17 cellular contexts compared by ENCODE assay signal in genomic region chr20:32793059-32793458, GRCh38. TPM values are rescaled to one million over a fixed set of nuclear protein-coding genes. Genes with fewer than 3 reads are reported as not detected.
A peak's percentile ranks its signal among the peaks of the same experiment; 100 is the strongest.
DNase-seq lines count a peak whose midpoint lies in the region; ATAC-seq, FAIRE-seq and TF ChIP-seq lines count a peak whose summit lies in the region.
"Had no signal": no experiment of that assay in that cellular context is flagged by ENCODE, and none has a peak within 500 bp of the region (broad histone marks: within the 10 kb centered on the region; RNA-seq: fewer than 3 reads in every experiment).

No MANE protein-coding gene starts in this region.

- SMC1A ChIA-PET in GM12878 (lab: Charles Lee; ENCODE audit: uncharacterized antibody, unreplicated experiment) = interaction anchor here (0.9 to 2.1 kb wide), 5 partner anchors 27 to 303 kb away, joined by 3 to 8 read pairs (median 3); partner anchors contain the start of gene MAPRE1

- H3K79me2 ChIP-seq in H9 (ENCODE audit: insufficient read depth, low read length) = no peaks in the 10 kb centered on the region
- no peaks in the 10 kb centered on the region for H3K79me2 ChIP-seq in GM12878 (ENCODE audit: control insufficient read depth, insufficient read depth, low read length)

- TF ChIP-seq EP300 in GM12878 (IDR thresholded peaks at IDR 0.05; ENCODE audit: borderline replicate concordance in 1 of 2, control insufficient read depth in 1 of 2, low read depth in 2 of 2, low read length in 2 of 2) = no peak

- peak overlapping the region; percentile 39 for H3K4me3 Mint-ChIP-seq in activated naive CD4-positive, alpha-beta T cell treated with anti-CD3 and anti-CD28 coated beads, Interleukin-2, amount 50 U/mL, for 24 hours
- H3K4me3 Mint-ChIP-seq in H9 (no peak overlapping the region), progenitor cell of endocrine pancreas (ENCODE audit: low read depth) (no peak overlapping the region)

- no peak overlapping the region for H3K27ac ChIP-seq in H9 (ENCODE audit: insufficient read length, low read depth, low read length)
- H3K27ac ChIP-seq in GM12878 (ENCODE audit: control insufficient read depth, insufficient read depth) = no peak overlapping the region
- H3K27ac ChIP-seq: heart right ventricle, SK-N-MC, suprapubic skin had no signal

- no peaks in the 10 kb centered on the region for H3K9me3 Mint-ChIP-seq in activated naive CD4-positive, alpha-beta T cell treated with anti-CD3 and anti-CD28 coated beads, Interleukin-2, amount 50 U/mL, for 24 hours
- H3K9me3 Mint-ChIP-seq in H9 (no peaks in the 10 kb centered on the region), progenitor cell of endocrine pancreas (ENCODE audit: low read depth) (no peaks in the 10 kb centered on the region)

- H2BK120ac ChIP-seq in H9 (ENCODE audit: low read depth, low read length, poor library complexity, severe bottlenecking) = no peak overlapping the region

- H2BK15ac ChIP-seq in H9 (ENCODE audit: low read depth, low read length) = no peak overlapping the region

- H3K36me3 Mint-ChIP-seq in activated naive CD4-positive, alpha-beta T cell treated with anti-CD3 and anti-CD28 coated beads, Interleukin-2, amount 50 U/mL, for 24 hours = no peaks in the 10 kb centered on the region
- H3K36me3 Mint-ChIP-seq in H9 (ENCODE audit: insufficient read depth in 1 of 3, low read depth in 3 of 3) (peaks cover 79 to 99% (median 96%) of the 10 kb centered on the region in 3 experiments), progenitor cell of endocrine pancreas (ENCODE audit: insufficient read depth) (peaks cover 2% of the 10 kb centered on the region)

- in situ Hi-C loops in GM12878 (cut with MboI) = no loop called here

- no peak overlapping the region for H3K4me3 ChIP-seq in GM12878
- H3K4me3 ChIP-seq: heart right ventricle, K562, SK-N-MC, suprapubic skin had no signal

- no peak overlapping the region for H3K23ac ChIP-seq in H9 (ENCODE audit: insufficient read length, low read depth, low read length)

- H3K9me3 ChIP-seq in H9 (ENCODE audit: control insufficient read depth, low read depth, low read length) (no peaks in the 10 kb centered on the region), GM12878 (replicated peaks; ENCODE audit: control insufficient read depth, insufficient read depth, low read length) (no peaks in the 10 kb centered on the region)
- H3K9me3 ChIP-seq: heart right ventricle, suprapubic skin had no signal

- DNase-seq in activated naive CD4-positive, alpha-beta T cell treated with anti-CD3 and anti-CD28 coated beads, Interleukin-2, amount 50 U/mL, for 16 hours = no peak
- DNase-seq in H9 (no peak), GM12878 (ENCODE audit: low read depth, low spot score) (no peak), progenitor cell of endocrine pancreas (ENCODE audit: low spot score, unreplicated experiment) (no peak), inferior parietal cortex (ENCODE audit: extremely low spot score) (no peak)
- no peak for DNase-seq in central memory CD4-positive, alpha-beta T cell
- DNase-seq: heart right ventricle, kidney, NCI-H1105 treated with DMSO at 0.1 percent for 48 hours, NCI-H748 treated with DMSO at 0.1 percent for 48 hours, right cardiac atrium had no signal

- RAD21 ChIA-PET in GM12878 (lab: Charles Lee; ENCODE audit: unreplicated experiment) = interaction anchor here (0.6 to 3.5 kb wide), 6 partner anchors 16 to 986 kb away, joined by 3 to 18 read pairs (median 4); partner anchors contain the start of gene MAPRE1

- no peak overlapping the region for H2AK5ac ChIP-seq in H9 (ENCODE audit: insufficient read length, low read length)

- no peak overlapping the region for H3K18ac ChIP-seq in H9 (ENCODE audit: insufficient read length, low read depth, low read length)

- H4K20me1 ChIP-seq in H9 (ENCODE audit: control insufficient read depth, insufficient read depth, insufficient read length) = no peaks in the 10 kb centered on the region
- no peaks in the 10 kb centered on the region for H4K20me1 ChIP-seq in GM12878 (ENCODE audit: control insufficient read depth, insufficient read depth)

- H3K14ac ChIP-seq in H9 (ENCODE audit: insufficient read depth, low read length) = no peak overlapping the region

- H3K79me1 ChIP-seq in H9 (ENCODE audit: insufficient read depth, low read depth, low read length, poor library complexity, severe bottlenecking) = peaks cover 5% of the 10 kb centered on the region

- TF ChIP-seq POLR2A in GM12878 (IDR thresholded peaks at IDR 0.05; ENCODE audit: low read depth, low read length) = no peak

- whole genome bisulfite sequencing in H9 (ENCODE audit: extremely low coverage, insufficient read length, low lambda C conversion rate) = no CpG with 5 or more reads among the region's 7 CpGs
- WGBS in GM12878 (ENCODE audit: insufficient coverage, insufficient replicate concordance, low lambda C conversion rate, missing lambda C conversion rate) = 74% methylated on average over 7 of the region's 7 CpGs

- no peak for ATAC-seq in GM12878
- ATAC-seq in HG02973 (IDR thresholded peaks at IDR 0.05; ENCODE audit: unreplicated experiment) = no peak
- ATAC-seq: K562 had no signal

- no peak overlapping the region for H3K9ac ChIP-seq in H9 (ENCODE audit: extremely low read depth, insufficient read length, low read length)
- no peak overlapping the region for H3K9ac ChIP-seq in GM12878 (ENCODE audit: control insufficient read depth, insufficient read depth, low read length)

- no peak overlapping the region for H4K91ac ChIP-seq in H9 (ENCODE audit: insufficient read length, low read depth, low read length)

- no peak overlapping the region for H2BK12ac ChIP-seq in H9 (ENCODE audit: insufficient read length, low read depth, low read length)

- H3K4me1 ChIP-seq in H9 (ENCODE audit: insufficient read depth, low read length) (no peaks in the 10 kb centered on the region), GM12878 (ENCODE audit: control insufficient read depth, insufficient read depth, low read length) (peaks cover 32% of the 10 kb centered on the region)

- intact Hi-C loops in GM12878 (cut with micrococcal nuclease; ENCODE audit: unreplicated experiment) = loop anchor here (5.0 kb wide), 3 partner anchors 39 to 499 kb away; no protein-coding TSS in a partner anchor

- H3K4me1 Mint-ChIP-seq in activated naive CD4-positive, alpha-beta T cell treated with anti-CD3 and anti-CD28 coated beads, Interleukin-2, amount 50 U/mL, for 24 hours = peaks cover 65% of the 10 kb centered on the region
- H3K4me1 Mint-ChIP-seq in H9 (peaks cover 15 to 37% of the 10 kb centered on the region in 2 experiments), progenitor cell of endocrine pancreas (ENCODE audit: low read depth) (no peaks in the 10 kb centered on the region)

- H3K27me3 ChIP-seq in H9 (ENCODE audit: insufficient read depth, low read length) (no peaks in the 10 kb centered on the region), GM12878 (replicated peaks in 1 of 2; ENCODE audit: control insufficient read depth in 2 of 2, insufficient read depth in 2 of 2, low read length in 1 of 2) (no peaks in the 10 kb centered on the region)
- H3K27me3 ChIP-seq: heart right ventricle, suprapubic skin had no signal

- H2AFZ ChIP-seq in H9 (ENCODE audit: low read length) (no peak overlapping the region), GM12878 (ENCODE audit: control insufficient read depth, low read depth, low read length) (no peak overlapping the region; the same call in 1 of the 2 replicates)

- H3K4me2 ChIP-seq in H9 (ENCODE audit: insufficient read depth, insufficient read length, low read length) (no peak overlapping the region), GM12878 (ENCODE audit: control insufficient read depth, insufficient read depth) (peak overlapping the region; percentile 28; the same call in 1 of the 2 replicates)

- H2BK20ac ChIP-seq in H9 (ENCODE audit: low read depth, low read length, poor library complexity, severe bottlenecking) = no peak overlapping the region

- no peak overlapping the region for H3K4ac ChIP-seq in H9 (ENCODE audit: low read depth, low read length)

- no peaks in the 10 kb centered on the region for H3K23me2 ChIP-seq in H9 (ENCODE audit: insufficient read length, low read depth, low read length, poor library complexity, severe bottlenecking)

- no peak for TF ChIP-seq RAD21 in GM12878 (IDR thresholded peaks at IDR 0.05; ENCODE audit: insufficient read depth, low read depth, low read length)

- no peak overlapping the region for H4K8ac ChIP-seq in H9 (replicated peaks; ENCODE audit: insufficient read length, low read depth, low read length)

- no peaks in the 10 kb centered on the region for H3K27me3 Mint-ChIP-seq in activated naive CD4-positive, alpha-beta T cell treated with anti-CD3 and anti-CD28 coated beads, Interleukin-2, amount 50 U/mL, for 24 hours
- H3K27me3 Mint-ChIP-seq in H9 (ENCODE audit: low read depth) (peaks cover 2% of the 10 kb centered on the region; the same call in 1 of the 2 replicates), progenitor cell of endocrine pancreas (no peaks in the 10 kb centered on the region)

- no peak for FAIRE-seq in GM12878 (lab: Jason Lieb, UNC)
- FAIRE-seq: K562, kidney, TTC549 had no signal

- no peak overlapping the region for H3T11ph ChIP-seq in H9 (ENCODE audit: low read length)

- H4K5ac ChIP-seq in H9 (ENCODE audit: insufficient read length, low read depth, low read length) = no peak overlapping the region

- H3K36me3 ChIP-seq in GM12878 (ENCODE audit: control insufficient read depth in 2 of 2, insufficient read depth in 2 of 2, low read length in 1 of 2) = no peaks in the 10 kb centered on the region
- H3K36me3 ChIP-seq: suprapubic skin had no signal

- no TSS peak for BruUV-seq in GM12878 (replicated peaks; lab: Mats Ljungman, UMichigan)

- TF ChIP-seq CTCF in H9 (conservative IDR thresholded peaks at IDR 0.05) (peak; percentile 27; the same call in 2 of the 3 replicates), GM12878 (IDR thresholded peaks at IDR 0.05 in 2 of 3, conservative IDR thresholded peaks at IDR 0.05 in 1 of 3; ENCODE audit: control insufficient read depth in 2 of 3, extremely low read depth in 1 of 3, insufficient read depth in 1 of 3, low read depth in 3 of 3, low read length in 3 of 3) (0 out of 6 replicates have a peak, but pooled peaks of 1 of the 3 experiments have one; percentile 9), progenitor cell of endocrine pancreas (IDR thresholded peaks at IDR 0.05; ENCODE audit: unreplicated experiment) (peak; percentile 24)

- POLR2A ChIA-PET in GM12878 (lab: Charles Lee) = interaction anchor here (0.6 kb wide), 2 partner anchors 26 to 163 kb away, joined by 3 to 4 read pairs; no protein-coding TSS in a partner anchor

- CTCF ChIA-PET in GM12878 (lab: Yijun Ruan, JAX) = interaction anchor here (0.7 to 5.7 kb wide), 6 partner anchors 15 to 418 kb away, joined by 3 to 49 read pairs (median 4); no protein-coding TSS in a partner anchor

- no peak overlapping the region for H2BK5ac ChIP-seq in H9 (ENCODE audit: insufficient read length, low read length)

- H3K56ac ChIP-seq in H9 (ENCODE audit: insufficient read length, low read depth, low read length) = no peak overlapping the region

- peak overlapping the region; percentile 30 for H3K27ac Mint-ChIP-seq in activated naive CD4-positive, alpha-beta T cell treated with anti-CD3 and anti-CD28 coated beads, Interleukin-2, amount 50 U/mL, for 24 hours
- H3K27ac Mint-ChIP-seq in H9 (peak overlapping the region; percentile 55 to 95 (median 92); a peak in 5 of 7 replicates), progenitor cell of endocrine pancreas (no peak overlapping the region)

RNA-seq across cellular contexts. Expression of gene MAPRE1, which starts 26.7 kb away (rescaled TPM):
- total RNA-seq in H9 (2021) (286 and 289 TPM in 2 replicates), GM12878 (2014; rRNA removed) (85.2 and 108 TPM in 2 replicates), GM12878 (2014; rRNA removed; fragmentation: Illumina TruSeq; extraction: Trizol) (83.2 and 89.2 TPM in 2 replicates), GM12878 (2021) (133 TPM in 2 replicates), progenitor cell of endocrine pancreas (171 and 177 TPM in 2 replicates)
- total RNA-seq in GM12878 (2013; cell fraction: nucleolus; rRNA removed) = 37.7 and 38.1 TPM in 2 replicates
- polyA plus RNA-seq in GM12878 (2011; ENCODE audit: low read depth) = 84.6 TPM
- polyA plus RNA-seq in GM12878 (2011; rRNA removed) (117 and 137 TPM in 2 replicates), GM12878 (2014; fragmentation: Illumina TruSeq; extraction: Trizol) (151 and 168 TPM in 2 replicates), GM12878 (2014; fragmentation: Nextera tagmentation; extraction: Ambion mirVana) (100 to 1,000 TPM; 128 to 142 TPM), GM12878 (2014; rRNA removed) (108 and 117 TPM in 2 replicates), GM12878 (2016; fragmentation: Nextera tagmentation; extraction: Ambion mirVana) (100 to 1,000 TPM; 108 to 109 TPM)
- polyA plus RNA-seq in GM12878 (2011; cell fraction: cytosol; rRNA removed) = 58.1 and 75.1 TPM in 2 replicates
- 29.6 and 50.0 TPM in 2 replicates for polyA plus RNA-seq in GM12878 (2011; cell fraction: nucleus; rRNA removed)
- polyA plus RNA-seq in GM12878 (2012) = 84.5 and 93.7 TPM in 2 replicates
- 52.4 and 66.1 TPM in 2 replicates for polyA minus RNA-seq in GM12878 (2011; rRNA and poly(A)+ RNA removed)
- 30.9 and 33.0 TPM in 2 replicates for polyA minus RNA-seq in GM12878 (2011; cell fraction: cytosol; rRNA and poly(A)+ RNA removed)
- polyA minus RNA-seq in GM12878 (2011; cell fraction: nucleus; rRNA and poly(A)+ RNA removed) = 10.6 and 19.1 TPM in 2 replicates

RNA-seq across cellular contexts. Expression of gene DNMT3B, which starts 30.9 kb away (rescaled TPM):
- total RNA-seq in H9 (2021) (980 and 996 TPM in 2 replicates), GM12878 (2014; rRNA removed) (1.1 and 1.6 TPM in 2 replicates), GM12878 (2014; rRNA removed; fragmentation: Illumina TruSeq; extraction: Trizol) (1.2 TPM in 2 replicates), GM12878 (2021) (1.8 and 1.9 TPM in 2 replicates), progenitor cell of endocrine pancreas (15.4 and 15.9 TPM in 2 replicates)
- 0.40 and 0.47 TPM in 2 replicates for total RNA-seq in GM12878 (2013; cell fraction: nucleolus; rRNA removed)
- 0.25 TPM for polyA plus RNA-seq in GM12878 (2011; ENCODE audit: low read depth)
- polyA plus RNA-seq in GM12878 (2011; rRNA removed) (0.22 and 0.24 TPM in 2 replicates), GM12878 (2014; fragmentation: Illumina TruSeq; extraction: Trizol) (0.82 and 1.4 TPM in 2 replicates), GM12878 (2014; fragmentation: Nextera tagmentation; extraction: Ambion mirVana) (under 1 TPM; 0.23 to 0.33 TPM), GM12878 (2014; rRNA removed) (1.7 and 1.9 TPM in 2 replicates), GM12878 (2016; fragmentation: Nextera tagmentation; extraction: Ambion mirVana) (1 to 10 TPM in 1 of 2 experiments, under 1 TPM in 1; 0.82 to 1.5 TPM)
- polyA plus RNA-seq in GM12878 (2011; cell fraction: cytosol; rRNA removed) = 0.15 and 0.24 TPM in 2 replicates
- polyA plus RNA-seq in GM12878 (2011; cell fraction: nucleus; rRNA removed) = 0.78 and 0.82 TPM in 2 replicates
- polyA plus RNA-seq in GM12878 (2012) = 0.49 and 0.50 TPM in 2 replicates
- 0.15 and 0.46 TPM in 2 replicates for polyA minus RNA-seq in GM12878 (2011; rRNA and poly(A)+ RNA removed)
- polyA minus RNA-seq in GM12878 (2011; cell fraction: cytosol; rRNA and poly(A)+ RNA removed) = not detected in 2 replicates
- 0.12 and 0.19 TPM in 2 replicates for polyA minus RNA-seq in GM12878 (2011; cell fraction: nucleus; rRNA and poly(A)+ RNA removed)

RNA-seq across cellular contexts. Expression of gene COMMD7, which starts 49.8 kb away (rescaled TPM):
- total RNA-seq in H9 (2021) = 65.0 and 66.1 TPM in 2 replicates
- 13.4 and 14.1 TPM in 2 replicates for total RNA-seq in GM12878 (2013; cell fraction: nucleolus; rRNA removed)
- 24.7 and 25.0 TPM in 2 replicates for total RNA-seq in GM12878 (2014; rRNA removed)
- 20.7 and 21.4 TPM in 2 replicates for total RNA-seq in GM12878 (2014; rRNA removed; fragmentation: Illumina TruSeq; extraction: Trizol)
- total RNA-seq in GM12878 (2021) = 26.5 and 27.2 TPM in 2 replicates
- 22.1 TPM for polyA plus RNA-seq in GM12878 (2011; ENCODE audit: low read depth)
- 26.3 and 28.3 TPM in 2 replicates for polyA plus RNA-seq in GM12878 (2011; rRNA removed)
- 24.3 and 26.5 TPM in 2 replicates for polyA plus RNA-seq in GM12878 (2011; cell fraction: cytosol; rRNA removed)
- 14.8 and 17.5 TPM in 2 replicates for polyA plus RNA-seq in GM12878 (2011; cell fraction: nucleus; rRNA removed)
- 22.6 and 22.9 TPM in 2 replicates for polyA plus RNA-seq in GM12878 (2012)
- 32.0 and 41.2 TPM in 2 replicates for polyA plus RNA-seq in GM12878 (2014; fragmentation: Illumina TruSeq; extraction: Trizol)
- 10 to 100 TPM in 1 of 2 experiments, 1 to 10 TPM in 1; 9.1 to 19.4 TPM for polyA plus RNA-seq in GM12878 (2014; fragmentation: Nextera tagmentation; extraction: Ambion mirVana)
- polyA plus RNA-seq in GM12878 (2014; rRNA removed) = 32.4 and 34.7 TPM in 2 replicates
- 10 to 100 TPM; 55.5 to 61.0 TPM for polyA plus RNA-seq in GM12878 (2016; fragmentation: Nextera tagmentation; extraction: Ambion mirVana)
- polyA minus RNA-seq in GM12878 (2011; rRNA and poly(A)+ RNA removed) = 9.1 and 12.0 TPM in 2 replicates
- 3.4 and 5.3 TPM in 2 replicates for polyA minus RNA-seq in GM12878 (2011; cell fraction: cytosol; rRNA and poly(A)+ RNA removed)
- polyA minus RNA-seq in GM12878 (2011; cell fraction: nucleus; rRNA and poly(A)+ RNA removed) = 2.4 and 3.6 TPM in 2 replicates
- total RNA-seq in progenitor cell of endocrine pancreas = 69.8 and 70.1 TPM in 2 replicates

Comparison
In these comparisons a context has a peak if more than half of its experiments do, and no peak if none do; other contexts are left out.
1. RNA of gene DNMT3B, which starts 30.9 kb away (total RNA-seq): 980 to 996 TPM in H9; 15.4 to 15.9 TPM in progenitor cell of endocrine pancreas and 0.40 to 1.9 TPM in GM12878; every median in the first group is over 10 times any median in the second.